ENCODE assay signal across 31 cellular contexts in genomic region chr1:44654621-44655187, GRCh38. TPM values are rescaled to one million over a fixed set of nuclear protein-coding genes. Genes with fewer than 3 reads are reported as not detected.
"Had no signal": no experiment of that assay in that cellular context is flagged by ENCODE, and none has a peak within 500 bp of the region (broad histone marks: within the 10 kb centered on the region; RNA-seq: fewer than 3 reads in every experiment).

No MANE protein-coding gene starts in this region.

- ATAC-seq: activated CD8-positive, alpha-beta memory T cell treated with anti-CD3 and anti-CD28 coated beads, Interleukin-2, amount 10 ng/mL, durations not matched to agents 7 days and 5 days; activated CD8-positive, alpha-beta T cell treated with anti-CD3 and anti-CD28 coated beads, Interleukin-2, amount 10 ng/mL, durations not matched to agents 7 days and 5 days had no signal

- H3K4me3 ChIP-seq: ascending aorta, breast epithelium, cardiac muscle cell, coronary artery, dorsolateral prefrontal cortex, esophagus squamous epithelium, gastroesophageal sphincter had no signal

- H3K9me3 Mint-ChIP-seq: activated CD4-positive, alpha-beta memory T cell treated with anti-CD3 and anti-CD28 coated beads for 36 hours; activated CD4-positive, alpha-beta T cell treated with anti-CD3 and anti-CD28 coated beads, Interleukin-2, amount 10 ng/mL, durations not matched to agents 24 days and 14 days; activated naive CD4-positive, alpha-beta T cell treated with anti-CD3 and anti-CD28 coated beads for 36 hours; activated naive CD4-positive, alpha-beta T cell treated with anti-CD3 and anti-CD28 coated beads, Interleukin-2, amount 50 U/mL, for 24 hours; activated naive CD8-positive, alpha-beta T cell treated with anti-CD3 and anti-CD28 coated beads, Interleukin-2, amount 10 ng/mL, durations not matched to agents 7 days and 5 days; activated T-helper 1 cell treated with anti-CD3 and anti-CD28 coated beads, Interleukin-12 subunit alpha, Interleukin-12 subunit beta, Interleukin-2, Interleukin-4 antibody, amounts not matched to agents 30 ng/mL and 10 ng/mL and 1 ng/mL, durations not matched to agents 14 hours and 24 hours and 36 hours; activated T-helper 2 cell treated with anti-CD3 and anti-CD28 coated beads, Interferon-gamma antibody, Interleukin-2, Interleukin-4, amounts not matched to agents 10 μg/mL and 5 μg/mL and 100 μg/mL, durations not matched to agents 14 hours and 24 hours and 36 hours; brain; dendritic cell treated with granulocyte-macrophage colony-stimulating factor and Interleukin-4, amounts not matched to agents 40 ng/mL and 50 ng/mL, for 4 days; endodermal cell had no signal

- H3K27me3 ChIP-seq: ascending aorta, breast epithelium, cardiac muscle cell, dorsolateral prefrontal cortex, esophagus squamous epithelium, gastroesophageal sphincter had no signal

- H3K27ac ChIP-seq: ascending aorta, breast epithelium, cardiac muscle cell, coronary artery, esophagus squamous epithelium, gastroesophageal sphincter had no signal

- H3K36me3 ChIP-seq: breast epithelium had no signal

- DNase-seq: activated CD4-positive, alpha-beta T cell treated with anti-CD3 and anti-CD28 coated beads, Interleukin-2, amount 10 ng/mL, durations not matched to agents 24 days and 14 days; activated CD4-positive, CD25-positive, alpha-beta regulatory T cell; activated CD4-positive, CD25-positive, alpha-beta regulatory T cell treated with anti-CD3 and anti-CD28 coated beads, Interleukin-2, amount 50 U/mL, for 72 hours; activated CD8-positive, alpha-beta memory T cell treated with anti-CD3 and anti-CD28 coated beads, Interleukin-2, amount 10 ng/mL, durations not matched to agents 7 days and 5 days; activated CD8-positive, alpha-beta memory T cell treated with anti-CD3 and anti-CD28 coated beads, Interleukin-2, amount 50 U/mL, for 4 hours; activated CD8-positive, alpha-beta T cell treated with anti-CD3 and anti-CD28 coated beads, Interleukin-2, amount 10 ng/mL, durations not matched to agents 7 days and 5 days; activated effector memory CD4-positive, alpha-beta T cell treated with anti-CD3 and anti-CD28 coated beads, Interleukin-2, amount 50 U/mL, for 16 hours; activated naive CD4-positive, alpha-beta T cell treated with anti-CD3 and anti-CD28 coated beads for 36 hours; activated naive CD8-positive, alpha-beta T cell treated with anti-CD3 and anti-CD28 coated beads, Interleukin-2, amount 10 ng/mL, durations not matched to agents 7 days and 5 days; activated T-cell treated with anti-CD3 and anti-CD28 coated beads, Interleukin-2, amount 50 U/mL, for 1 hour; central memory CD4-positive, alpha-beta T cell; dorsolateral prefrontal cortex; effector memory CD4-positive, alpha-beta T cell; esophagus squamous epithelium; foreskin melanocyte; T-helper 2 cell had no signal

- H3K4me1 Mint-ChIP-seq: activated CD4-positive, alpha-beta T cell treated with anti-CD3 and anti-CD28 coated beads for 36 hours; activated CD4-positive, alpha-beta T cell treated with anti-CD3 and anti-CD28 coated beads, Interleukin-2, amount 10 ng/mL, durations not matched to agents 24 days and 14 days; activated CD8-positive, alpha-beta memory T cell treated with anti-CD3 and anti-CD28 coated beads, Interleukin-2, amount 10 ng/mL, durations not matched to agents 7 days and 5 days; activated naive CD4-positive, alpha-beta T cell treated with anti-CD3 and anti-CD28 coated beads, Interleukin-2, amount 50 U/mL, for 24 hours; activated naive CD8-positive, alpha-beta T cell treated with anti-CD3 and anti-CD28 coated beads, Interleukin-2, amount 10 ng/mL, durations not matched to agents 7 days and 5 days had no signal

- H3K36me3 Mint-ChIP-seq: activated CD8-positive, alpha-beta memory T cell treated with anti-CD3 and anti-CD28 coated beads, Interleukin-2, amount 10 ng/mL, durations not matched to agents 7 days and 5 days; activated naive CD4-positive, alpha-beta T cell treated with anti-CD3 and anti-CD28 coated beads, Interleukin-2, amount 50 U/mL, for 24 hours; activated naive CD8-positive, alpha-beta T cell treated with anti-CD3 and anti-CD28 coated beads, Interleukin-2, amount 10 ng/mL, durations not matched to agents 7 days and 5 days had no signal

- H3K27ac Mint-ChIP-seq: activated CD4-positive, alpha-beta memory T cell treated with anti-CD3 and anti-CD28 coated beads for 36 hours; activated CD4-positive, alpha-beta T cell treated with anti-CD3 and anti-CD28 coated beads for 36 hours; activated CD4-positive, alpha-beta T cell treated with anti-CD3 and anti-CD28 coated beads, Interleukin-2, amount 10 ng/mL, durations not matched to agents 24 days and 14 days; activated CD8-positive, alpha-beta memory T cell treated with anti-CD3 and anti-CD28 coated beads, Interleukin-2, amount 10 ng/mL, durations not matched to agents 7 days and 5 days; activated CD8-positive, alpha-beta T cell treated with anti-CD3 and anti-CD28 coated beads, Interleukin-2, amount 10 ng/mL, durations not matched to agents 7 days and 5 days; activated naive CD4-positive, alpha-beta T cell treated with anti-CD3 and anti-CD28 coated beads for 36 hours; activated naive CD4-positive, alpha-beta T cell treated with anti-CD3 and anti-CD28 coated beads, Interleukin-2, amount 50 U/mL, for 24 hours; activated naive CD8-positive, alpha-beta T cell treated with anti-CD3 and anti-CD28 coated beads, Interleukin-2, amount 10 ng/mL, durations not matched to agents 7 days and 5 days; activated T-helper 1 cell treated with anti-CD3 and anti-CD28 coated beads, Interleukin-12 subunit alpha, Interleukin-12 subunit beta, Interleukin-2, Interleukin-4 antibody, amounts not matched to agents 30 ng/mL and 10 ng/mL and 1 ng/mL, durations not matched to agents 14 hours and 24 hours and 36 hours; activated T-helper 2 cell treated with anti-CD3 and anti-CD28 coated beads, Interferon-gamma antibody, Interleukin-2, Interleukin-4, amounts not matched to agents 10 μg/mL and 5 μg/mL and 100 μg/mL, durations not matched to agents 14 hours and 24 hours and 36 hours; dendritic cell treated with granulocyte-macrophage colony-stimulating factor and Interleukin-4, amounts not matched to agents 40 ng/mL and 50 ng/mL, for 4 days; endodermal cell had no signal

- H3K4me1 ChIP-seq: ascending aorta, breast epithelium, esophagus squamous epithelium had no signal

- H3K27me3 Mint-ChIP-seq: activated CD4-positive, alpha-beta memory T cell treated with anti-CD3 and anti-CD28 coated beads for 36 hours; activated CD4-positive, alpha-beta T cell treated with anti-CD3 and anti-CD28 coated beads for 36 hours; activated CD4-positive, alpha-beta T cell treated with anti-CD3 and anti-CD28 coated beads, Interleukin-2, amount 10 ng/mL, durations not matched to agents 24 days and 14 days; activated CD8-positive, alpha-beta memory T cell treated with anti-CD3 and anti-CD28 coated beads, Interleukin-2, amount 10 ng/mL, durations not matched to agents 7 days and 5 days; activated naive CD4-positive, alpha-beta T cell treated with anti-CD3 and anti-CD28 coated beads, Interleukin-2, amount 50 U/mL, for 24 hours; activated naive CD8-positive, alpha-beta T cell treated with anti-CD3 and anti-CD28 coated beads, Interleukin-2, amount 10 ng/mL, durations not matched to agents 7 days and 5 days; brain; dendritic cell treated with granulocyte-macrophage colony-stimulating factor and Interleukin-4, amounts not matched to agents 40 ng/mL and 50 ng/mL, for 4 days had no signal

- H3K9me3 ChIP-seq: ascending aorta, breast epithelium, esophagus squamous epithelium, gastroesophageal sphincter had no signal

- H3K4me3 Mint-ChIP-seq: activated CD4-positive, alpha-beta memory T cell treated with anti-CD3 and anti-CD28 coated beads for 36 hours; activated CD4-positive, alpha-beta T cell treated with anti-CD3 and anti-CD28 coated beads for 36 hours; activated CD4-positive, alpha-beta T cell treated with anti-CD3 and anti-CD28 coated beads, Interleukin-2, amount 10 ng/mL, durations not matched to agents 24 days and 14 days; activated CD8-positive, alpha-beta memory T cell treated with anti-CD3 and anti-CD28 coated beads, Interleukin-2, amount 10 ng/mL, durations not matched to agents 7 days and 5 days; activated CD8-positive, alpha-beta T cell treated with anti-CD3 and anti-CD28 coated beads, Interleukin-2, amount 10 ng/mL, durations not matched to agents 7 days and 5 days; activated naive CD4-positive, alpha-beta T cell treated with anti-CD3 and anti-CD28 coated beads for 36 hours; activated naive CD4-positive, alpha-beta T cell treated with anti-CD3 and anti-CD28 coated beads, Interleukin-2, amount 50 U/mL, for 24 hours; activated naive CD8-positive, alpha-beta T cell treated with anti-CD3 and anti-CD28 coated beads, Interleukin-2, amount 10 ng/mL, durations not matched to agents 7 days and 5 days; activated T-helper 1 cell treated with anti-CD3 and anti-CD28 coated beads, Interleukin-12 subunit alpha, Interleukin-12 subunit beta, Interleukin-2, Interleukin-4 antibody, amounts not matched to agents 30 ng/mL and 10 ng/mL and 1 ng/mL, durations not matched to agents 14 hours and 24 hours and 36 hours; brain; dendritic cell treated with granulocyte-macrophage colony-stimulating factor and Interleukin-4, amounts not matched to agents 40 ng/mL and 50 ng/mL, for 4 days; endodermal cell had no signal

RNA-seq across cellular contexts. Expression of gene ARMH1, which starts 19.8 kb away (rescaled TPM):
- total RNA-seq: ascending aorta, epithelial cell of proximal tubule, glomerular endothelial cell had no signal
